1 cellular context compared by ENCODE assay signal in the genomic region with DNA sequence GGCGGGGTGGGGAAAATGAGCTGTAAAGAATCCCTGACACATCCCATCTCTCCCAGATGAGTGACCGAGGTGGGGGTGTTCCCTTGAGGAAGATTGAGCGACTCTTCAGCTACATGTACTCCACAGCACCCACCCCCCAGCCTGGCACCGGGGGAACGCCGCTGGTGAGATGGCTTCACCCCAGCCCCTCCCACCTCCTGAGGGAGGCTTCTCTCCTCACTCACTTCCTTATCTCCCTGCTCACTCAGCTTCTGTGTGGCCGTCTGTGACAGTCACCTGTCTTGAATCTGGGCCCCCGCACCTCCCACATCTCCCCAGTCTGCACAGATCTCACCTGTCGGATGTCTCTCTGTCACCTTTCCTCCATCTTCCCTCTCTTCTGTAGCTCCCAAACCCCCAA.
A peak's percentile ranks its signal among the peaks of the same experiment; 100 is the strongest.
TF ChIP-seq lines count a peak whose summit lies in the region.

No MANE protein-coding gene starts in this region.

TF ChIP-seq in HepG2, 621 proteins besides CTCF, POLR2A, EP300 and RAD21:
- TF ChIP-seq, protein P1, sequence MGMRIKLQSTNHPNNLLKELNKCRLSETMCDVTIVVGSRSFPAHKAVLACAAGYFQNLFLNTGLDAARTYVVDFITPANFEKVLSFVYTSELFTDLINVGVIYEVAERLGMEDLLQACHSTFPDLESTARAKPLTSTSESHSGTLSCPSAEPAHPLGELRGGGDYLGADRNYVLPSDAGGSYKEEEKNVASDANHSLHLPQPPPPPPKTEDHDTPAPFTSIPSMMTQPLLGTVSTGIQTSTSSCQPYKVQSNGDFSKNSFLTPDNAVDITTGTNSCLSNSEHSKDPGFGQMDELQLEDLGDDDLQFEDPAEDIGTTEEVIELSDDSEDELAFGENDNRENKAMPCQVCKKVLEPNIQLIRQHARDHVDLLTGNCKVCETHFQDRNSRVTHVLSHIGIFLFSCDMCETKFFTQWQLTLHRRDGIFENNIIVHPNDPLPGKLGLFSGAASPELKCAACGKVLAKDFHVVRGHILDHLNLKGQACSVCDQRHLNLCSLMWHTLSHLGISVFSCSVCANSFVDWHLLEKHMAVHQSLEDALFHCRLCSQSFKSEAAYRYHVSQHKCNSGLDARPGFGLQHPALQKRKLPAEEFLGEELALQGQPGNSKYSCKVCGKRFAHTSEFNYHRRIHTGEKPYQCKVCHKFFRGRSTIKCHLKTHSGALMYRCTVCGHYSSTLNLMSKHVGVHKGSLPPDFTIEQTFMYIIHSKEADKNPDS (CRISPR knock-in tag; IDR thresholded peaks at IDR 0.05) = 0 out of 2 replicates have a peak, but pooled peaks have one; percentile 18
- TF ChIP-seq POLR2AphosphoS2 (IDR thresholded peaks at IDR 0.05; ENCODE audit: low read depth, low read length) = no peak
